In the genomic region with DNA sequence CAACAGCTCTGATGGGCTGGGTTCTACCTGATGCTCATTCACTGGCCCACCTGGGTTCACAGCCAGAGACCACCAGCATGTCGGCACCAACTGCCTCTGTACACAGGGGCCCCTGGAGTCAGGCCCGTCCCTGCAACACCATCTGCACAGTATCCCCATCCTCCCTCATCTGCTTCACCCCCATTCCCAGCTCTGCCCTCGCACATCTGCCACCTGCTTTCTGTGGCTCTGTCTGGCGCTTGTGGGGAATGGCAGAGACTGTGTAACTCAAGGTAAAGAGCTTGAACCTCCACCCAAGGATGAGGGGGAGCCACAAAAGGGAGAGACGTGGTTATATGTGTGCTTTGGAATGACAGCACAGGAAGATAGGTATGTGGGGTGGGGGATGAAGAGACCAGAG, we compare ENCODE assay signal across 13 cellular contexts. TPM values are rescaled to one million over a fixed set of nuclear protein-coding genes. Genes with fewer than 3 reads are reported as not detected.
DNase-seq lines count a peak whose midpoint lies in the region; ATAC-seq and TF ChIP-seq lines count a peak whose summit lies in the region.
"Had no signal": no experiment of that assay in that cellular context is flagged by ENCODE, and none has a peak within 500 bp of the region (broad histone marks: within the 10 kb centered on the region; RNA-seq: fewer than 3 reads in every experiment).

No MANE protein-coding gene starts in this region.

- no peak overlapping the region for H3K4me3 Mint-ChIP-seq in CD4-positive, CD25-positive, alpha-beta regulatory T cell
- H3K4me3 Mint-ChIP-seq in CD4-positive, alpha-beta T cell: no peak overlapping the region
- H3K4me3 Mint-ChIP-seq: CD14-positive monocyte had no signal

- peaks cover 63% of the 10 kb centered on the region for H3K4me1 ChIP-seq in CD4-positive, CD25-positive, alpha-beta regulatory T cell (ENCODE audit: control insufficient read depth, insufficient read depth, low read length, poor library complexity, severe bottlenecking)
- H3K4me1 ChIP-seq: A549, HAP-1 had no signal

- H3K27me3 Mint-ChIP-seq in CD4-positive, CD25-positive, alpha-beta regulatory T cell: no peaks in the 10 kb centered on the region
- H3K27me3 Mint-ChIP-seq in CD4-positive, alpha-beta T cell: no peaks in the 10 kb centered on the region

- no peaks in the 10 kb centered on the region for H3K36me3 ChIP-seq in CD4-positive, CD25-positive, alpha-beta regulatory T cell (ENCODE audit: control insufficient read depth, insufficient read depth, low read length)
- H3K36me3 ChIP-seq: HAP-1 had no signal

- no peaks in the 10 kb centered on the region for H3K27me3 ChIP-seq in CD4-positive, CD25-positive, alpha-beta regulatory T cell (ENCODE audit: control insufficient read depth, insufficient read depth, low read length)
- no peaks in the 10 kb centered on the region for H3K27me3 ChIP-seq in CD4-positive, alpha-beta T cell (ENCODE audit: control insufficient read depth, insufficient read depth, low read length)

- no peak for DNase-seq in CD4-positive, CD25-positive, alpha-beta regulatory T cell
- no peak for DNase-seq in CD4-positive, alpha-beta T cell
- peak; percentile 79 for DNase-seq in NCI-H2171 treated with DMSO at 0.1 percent for 48 hours (lab: John Stamatoyannopoulos, UW)
- DNase-seq in mesenteric fat pad (ENCODE audit: low spot score): peak; percentile 74
- no peak for DNase-seq in GOT3 (lab: John Stamatoyannopoulos, UW)
- DNase-seq: EL had no signal

- H3K27ac Mint-ChIP-seq in CD4-positive, CD25-positive, alpha-beta regulatory T cell: peak overlapping the region in 2 of 3 donors; percentile 69 to 71
- H3K27ac Mint-ChIP-seq in CD4-positive, alpha-beta T cell: peak overlapping the region; percentile 70

- POLR2A ChIA-PET in CD4-positive, alpha-beta T cell (lab: Charles Lee): interaction anchor here (0.8 to 5.9 kb wide), 2 partner anchors 10 to 21 kb away, joined by 3 to 26 read pairs; no protein-coding TSS in a partner anchor

- no peak for TF ChIP-seq CTCF in CD4-positive, alpha-beta T cell (IDR thresholded peaks at IDR 0.05)

- ATAC-seq in CD4-positive, CD25-positive, alpha-beta regulatory T cell (ENCODE audit: low read depth in 2 of 2): no peak
- no peak for ATAC-seq in CD4-positive, alpha-beta T cell (ENCODE audit: poor library complexity)
- ATAC-seq in HG03565 (IDR thresholded peaks at IDR 0.05; ENCODE audit: unreplicated experiment) (no peak), GM21737 (IDR thresholded peaks at IDR 0.05; ENCODE audit: unreplicated experiment) (no peak)
- ATAC-seq: A549 had no signal

- CTCF ChIA-PET in CD4-positive, alpha-beta T cell (lab: Charles Lee): interaction anchor here (4.0 kb wide), 1 partner anchor 25 kb away, joined by 21 read pairs; no protein-coding TSS in a partner anchor

- H3K36me3 Mint-ChIP-seq in CD4-positive, CD25-positive, alpha-beta regulatory T cell: peaks cover 5% of the 10 kb centered on the region
- no peaks in the 10 kb centered on the region for H3K36me3 Mint-ChIP-seq in CD4-positive, alpha-beta T cell (ENCODE audit: low read depth)
- H3K36me3 Mint-ChIP-seq: CD14-positive monocyte had no signal

- peaks cover 14 to 96% (median 49%) of the 10 kb centered on the region in 4 donors for H3K4me1 Mint-ChIP-seq in CD4-positive, CD25-positive, alpha-beta regulatory T cell
- peaks cover 87% of the 10 kb centered on the region for H3K4me1 Mint-ChIP-seq in CD4-positive, alpha-beta T cell (ENCODE audit: low read depth)

- no peak overlapping the region for H3K27ac ChIP-seq in CD4-positive, CD25-positive, alpha-beta regulatory T cell (ENCODE audit: insufficient read depth, low read length, poor library complexity, severe bottlenecking)
- no peak overlapping the region for H3K27ac ChIP-seq in CD4-positive, alpha-beta T cell (ENCODE audit: low read depth, low read length)
- H3K27ac ChIP-seq: A549, KMS-11 had no signal

- no peak overlapping the region for H3K4me3 ChIP-seq in CD4-positive, CD25-positive, alpha-beta regulatory T cell (ENCODE audit: low read depth, low read length)
- H3K4me3 ChIP-seq: A549, HAP-1 had no signal

- no peaks in the 10 kb centered on the region for H3K9me3 Mint-ChIP-seq in CD4-positive, CD25-positive, alpha-beta regulatory T cell
- H3K9me3 Mint-ChIP-seq in CD4-positive, alpha-beta T cell: no peaks in the 10 kb centered on the region

- H3K9me3 ChIP-seq in CD4-positive, CD25-positive, alpha-beta regulatory T cell (ENCODE audit: control insufficient read depth in 2 of 2, low read length in 2 of 2): no peaks in the 10 kb centered on the region
- H3K9me3 ChIP-seq in CD4-positive, alpha-beta T cell (ENCODE audit: control insufficient read depth, low read length): no peaks in the 10 kb centered on the region
- H3K9me3 ChIP-seq: A549, HAP-1 had no signal

- intact Hi-C loops in CD4-positive, alpha-beta T cell (cut with DNase I, micrococcal nuclease): no loop called here

RNA-seq across cellular contexts. Expression of a gene that starts 27.2 kb away (rescaled TPM):
- total RNA-seq in CD4-positive, CD25-positive, alpha-beta regulatory T cell: 16.1 TPM
- polyA plus RNA-seq in CD4-positive, CD25-positive, alpha-beta regulatory T cell: 10 to 100 TPM in 3 of 4 donors, 1 to 10 TPM in 1; 7.1 to 20.3 (median 18.6) TPM
- total RNA-seq in CD4-positive, alpha-beta T cell: 1 to 10 TPM in 1 of 2 experiments, under 1 TPM in 1; 0.89 to 1.1 TPM
- total RNA-seq in mesenteric fat pad: 0.58 TPM
- polyA plus RNA-seq: AG04450 had no signal

Comparison
In these comparisons a context has a peak if more than half of its experiments do, and no peak if none do; other contexts are left out.
1. DNase-seq: peak in NCI-H2171 treated with DMSO at 0.1 percent for 48 hours (single experiment) and mesenteric fat pad (single experiment); none in CD4-positive, CD25-positive, alpha-beta regulatory T cell (0 of 3), CD4-positive, alpha-beta T cell (0 of 10) and GOT3 (single experiment).